Comparison of ENCODE assay signal across 1 cellular context in genomic region chr21:46091118-46091517, GRCh38.
TF ChIP-seq lines count a peak whose summit lies in the region.

No MANE protein-coding gene starts in this region.

TF ChIP-seq in H1, 55 proteins besides CTCF, POLR2A, EP300 and RAD21 (continued from another document):
- TF ChIP-seq ATF2 (IDR thresholded peaks at IDR 0.05; ENCODE audit: low read length), result no peak
- TF ChIP-seq SIN3A (conservative IDR thresholded peaks at IDR 0.05 in 1 of 2, IDR thresholded peaks at IDR 0.05 in 1 of 2; ENCODE audit: low read depth in 1 of 2, low read length in 2 of 2), result no peak
- no peak for TF ChIP-seq CREB1 (IDR thresholded peaks at IDR 0.05)
- TF ChIP-seq PHF8 (conservative IDR thresholded peaks at IDR 0.05; ENCODE audit: low read depth, low read length), result no peak
- TF ChIP-seq CHD7 (IDR thresholded peaks at IDR 0.05; ENCODE audit: insufficient replicate concordance, low read length), result no peak
- TF ChIP-seq ZNF274 (IDR thresholded peaks at IDR 0.05; ENCODE audit: borderline replicate concordance, extremely low read depth, low read length), result no peak
